ENCODE assay signal across 1 cellular context in the genomic region with DNA sequence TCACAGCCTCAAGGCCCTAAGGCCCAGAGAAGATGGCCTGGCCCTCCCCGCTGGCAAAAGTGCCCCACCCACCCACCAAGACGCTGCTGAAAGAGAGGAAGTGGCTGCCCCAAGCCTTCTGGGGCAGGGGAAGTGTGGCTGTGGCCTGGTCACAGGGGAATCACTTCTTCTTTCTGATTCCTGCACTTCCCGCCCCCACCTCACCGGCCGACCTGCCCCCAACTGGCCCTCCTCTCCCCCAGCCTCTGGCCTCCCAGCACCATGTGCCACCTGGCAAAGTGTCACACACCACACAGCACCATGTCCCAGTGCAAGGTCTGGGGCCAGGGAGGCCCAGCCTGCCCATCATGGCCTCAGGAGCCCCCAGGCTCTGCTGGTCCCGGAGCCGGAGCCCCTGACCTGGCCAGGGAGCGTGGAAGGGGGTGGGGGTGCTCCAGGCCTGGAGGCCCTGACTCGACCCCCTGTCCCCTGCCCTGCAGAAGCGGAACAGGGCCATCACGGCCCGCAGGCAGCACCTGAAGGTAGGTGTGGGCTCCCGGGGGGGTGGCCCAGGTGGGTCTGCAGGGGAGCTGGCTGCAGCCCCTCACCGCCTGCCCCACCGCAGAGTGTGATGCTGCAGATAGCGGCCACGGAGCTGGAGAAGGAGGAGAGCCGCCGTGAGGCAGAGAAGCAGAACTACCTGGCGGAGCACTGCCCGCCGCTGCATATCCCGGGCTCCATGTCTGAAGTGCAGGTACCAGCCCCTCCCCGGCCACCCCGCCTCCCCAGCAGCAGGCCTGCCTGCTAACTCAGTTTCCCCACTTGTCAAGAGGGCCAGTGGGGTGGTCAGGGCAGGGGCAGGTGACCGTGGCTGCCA.
TF ChIP-seq lines count a peak whose summit lies in the region.

No MANE protein-coding gene starts in this region.

TF ChIP-seq in GM12878, 131 proteins besides CTCF, POLR2A, EP300 and RAD21 (continued from another document):
- TF ChIP-seq, protein P1, sequence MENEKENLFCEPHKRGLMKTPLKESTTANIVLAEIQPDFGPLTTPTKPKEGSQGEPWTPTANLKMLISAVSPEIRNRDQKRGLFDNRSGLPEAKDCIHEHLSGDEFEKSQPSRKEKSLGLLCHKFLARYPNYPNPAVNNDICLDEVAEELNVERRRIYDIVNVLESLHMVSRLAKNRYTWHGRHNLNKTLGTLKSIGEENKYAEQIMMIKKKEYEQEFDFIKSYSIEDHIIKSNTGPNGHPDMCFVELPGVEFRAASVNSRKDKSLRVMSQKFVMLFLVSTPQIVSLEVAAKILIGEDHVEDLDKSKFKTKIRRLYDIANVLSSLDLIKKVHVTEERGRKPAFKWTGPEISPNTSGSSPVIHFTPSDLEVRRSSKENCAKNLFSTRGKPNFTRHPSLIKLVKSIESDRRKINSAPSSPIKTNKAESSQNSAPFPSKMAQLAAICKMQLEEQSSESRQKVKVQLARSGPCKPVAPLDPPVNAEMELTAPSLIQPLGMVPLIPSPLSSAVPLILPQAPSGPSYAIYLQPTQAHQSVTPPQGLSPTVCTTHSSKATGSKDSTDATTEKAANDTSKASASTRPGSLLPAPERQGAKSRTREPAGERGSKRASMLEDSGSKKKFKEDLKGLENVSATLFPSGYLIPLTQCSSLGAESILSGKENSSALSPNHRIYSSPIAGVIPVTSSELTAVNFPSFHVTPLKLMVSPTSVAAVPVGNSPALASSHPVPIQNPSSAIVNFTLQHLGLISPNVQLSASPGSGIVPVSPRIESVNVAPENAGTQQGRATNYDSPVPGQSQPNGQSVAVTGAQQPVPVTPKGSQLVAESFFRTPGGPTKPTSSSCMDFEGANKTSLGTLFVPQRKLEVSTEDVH (IDR thresholded peaks at IDR 0.05; ENCODE audit: low read depth, partially characterized antibody), result no peak
- TF ChIP-seq CHD1 (IDR thresholded peaks at IDR 0.05; ENCODE audit: low read depth, low read length) (no peak), TBL1XR1 (IDR thresholded peaks at IDR 0.05; ENCODE audit: low read depth, low read length) (no peak), MTA3 (IDR thresholded peaks at IDR 0.05; ENCODE audit: borderline replicate concordance, low read length) (no peak), BMI1 (IDR thresholded peaks at IDR 0.05; ENCODE audit: borderline replicate concordance) (no peak), FOXK2 (IDR thresholded peaks at IDR 0.05) (no peak), MYB (IDR thresholded peaks at IDR 0.05; ENCODE audit: borderline replicate concordance, low read depth, low read length) (no peak), SIX5 (IDR thresholded peaks at IDR 0.05; ENCODE audit: low read depth, low read length, severe bottlenecking) (no peak), MEF2A (IDR thresholded peaks at IDR 0.05; ENCODE audit: insufficient read depth, low read depth, low read length) (no peak), CREM (IDR thresholded peaks at IDR 0.05; ENCODE audit: low read depth) (0 out of 2 replicates have a peak, but pooled peaks have one; percentile 10), BRCA1 (IDR thresholded peaks at IDR 0.05; ENCODE audit: low read depth, low read length) (no peak), IRF4 (IDR thresholded peaks at IDR 0.05; ENCODE audit: low read depth, low read length) (0 out of 2 replicates have a peak, but pooled peaks have one; percentile 35), ZNF207 (IDR thresholded peaks at IDR 0.05; ENCODE audit: borderline replicate concordance) (no peak), ZZZ3 (IDR thresholded peaks at IDR 0.05; ENCODE audit: control insufficient read depth, insufficient read length, low read depth) (no peak), SRF (IDR thresholded peaks at IDR 0.05; ENCODE audit: low read depth in 2 of 2, low read length in 2 of 2) (no peak)
- TF ChIP-seq, protein P2, sequence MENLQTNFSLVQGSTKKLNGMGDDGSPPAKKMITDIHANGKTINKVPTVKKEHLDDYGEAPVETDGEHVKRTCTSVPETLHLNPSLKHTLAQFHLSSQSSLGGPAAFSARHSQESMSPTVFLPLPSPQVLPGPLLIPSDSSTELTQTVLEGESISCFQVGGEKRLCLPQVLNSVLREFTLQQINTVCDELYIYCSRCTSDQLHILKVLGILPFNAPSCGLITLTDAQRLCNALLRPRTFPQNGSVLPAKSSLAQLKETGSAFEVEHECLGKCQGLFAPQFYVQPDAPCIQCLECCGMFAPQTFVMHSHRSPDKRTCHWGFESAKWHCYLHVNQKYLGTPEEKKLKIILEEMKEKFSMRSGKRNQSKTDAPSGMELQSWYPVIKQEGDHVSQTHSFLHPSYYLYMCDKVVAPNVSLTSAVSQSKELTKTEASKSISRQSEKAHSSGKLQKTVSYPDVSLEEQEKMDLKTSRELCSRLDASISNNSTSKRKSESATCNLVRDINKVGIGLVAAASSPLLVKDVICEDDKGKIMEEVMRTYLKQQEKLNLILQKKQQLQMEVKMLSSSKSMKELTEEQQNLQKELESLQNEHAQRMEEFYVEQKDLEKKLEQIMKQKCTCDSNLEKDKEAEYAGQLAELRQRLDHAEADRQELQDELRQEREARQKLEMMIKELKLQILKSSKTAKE (IDR thresholded peaks at IDR 0.05; ENCODE audit: low read depth, poor library complexity, severe bottlenecking), result no peak
